ENCODE assay signal across 12 cellular contexts in the genomic region with DNA sequence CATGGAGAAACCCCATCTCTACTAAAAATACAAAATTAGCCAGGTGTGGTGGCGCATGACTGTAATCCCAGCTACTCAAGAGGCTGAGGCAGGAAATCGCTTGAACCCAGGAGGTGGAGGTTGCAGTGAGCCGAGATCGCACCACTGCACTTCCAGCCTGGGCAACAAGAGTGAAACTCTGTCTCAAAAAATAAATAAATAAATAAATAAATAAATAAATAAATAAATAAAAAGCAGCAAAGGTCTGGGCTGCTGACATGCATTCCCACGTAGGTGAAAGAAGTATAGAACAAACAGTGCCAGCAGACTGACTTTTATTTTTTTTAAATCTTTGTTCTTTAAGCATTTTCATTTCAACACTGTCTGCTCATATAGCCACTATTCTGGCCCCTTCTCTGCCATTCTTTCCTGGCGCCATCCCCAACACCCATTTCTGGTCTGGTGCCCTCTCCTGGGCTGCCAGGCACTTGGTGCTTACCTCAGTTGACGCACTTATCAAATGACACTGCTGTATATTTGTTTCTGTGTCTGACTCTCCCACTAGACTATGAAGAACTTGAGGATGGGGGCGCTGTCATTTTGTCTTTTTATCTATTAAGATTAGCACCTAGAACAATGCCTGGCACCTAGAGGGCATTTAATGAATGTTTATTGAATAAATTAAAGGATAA. TPM values are rescaled to one million over a fixed set of nuclear protein-coding genes. Genes with fewer than 3 reads are reported as not detected.
DNase-seq lines count a peak whose midpoint lies in the region; ATAC-seq and TF ChIP-seq lines count a peak whose summit lies in the region.
"Had no signal": no experiment of that assay in that cellular context is flagged by ENCODE, and none has a peak within 500 bp of the region (broad histone marks: within the 10 kb centered on the region; RNA-seq: fewer than 3 reads in every experiment).

No MANE protein-coding gene starts in this region.

- H3K4me1 ChIP-seq in body of pancreas, result peaks cover 3% of the 10 kb centered on the region

- intact Hi-C loops in body of pancreas (cut with DNase I), result no loop called here

- peak in 5 of 7 experiments; percentile 18 to 58 (median 51) for TF ChIP-seq CTCF in body of pancreas (IDR thresholded peaks at IDR 0.05)

- 71 to 78% methylated on average over 8 of the region's 8 CpGs for WGBS in body of pancreas, 2 donors

- H3K27ac ChIP-seq in body of pancreas, result no peak overlapping the region

- peak; percentile 55 for ATAC-seq in body of pancreas
- no peak for ATAC-seq in HG03342 (IDR thresholded peaks at IDR 0.05; ENCODE audit: unreplicated experiment)

- DNase-seq in stimulated activated CD4-positive, alpha-beta T cell treated with anti-CD3 and anti-CD28 coated beads, Interleukin-12 subunit alpha, Interleukin-12 subunit beta, amount 100 ng/mL, for 4 hours, result peak; percentile 8
- no peak for DNase-seq in stimulated activated CD4-positive, alpha-beta T cell treated with anti-CD3 and anti-CD28 coated beads, Interleukin-2, amount 100 ng/mL, for 48 hours
- DNase-seq in NAMALWA (ENCODE audit: low spot score) (peak; percentile 74), body of pancreas (peak; percentile 52 to 74 (median 62)), hippocampal formation (lab: John Stamatoyannopoulos, UW) (no peak), dermis blood vessel endothelial cell (no peak), middle frontal gyrus (ENCODE audit: extremely low spot score, low spot score) (no peak)
- DNase-seq: head of caudate nucleus, mesenchymal stem cell, NCI-H82, retina had no signal

- no peaks in the 10 kb centered on the region for H3K27me3 ChIP-seq in body of pancreas

- H3K9me3 ChIP-seq in body of pancreas, result no peaks in the 10 kb centered on the region

- TF ChIP-seq POLR2A in body of pancreas (IDR thresholded peaks at IDR 0.05), result no peak

- no peaks in the 10 kb centered on the region for H3K36me3 ChIP-seq in body of pancreas (replicated peaks in 1 of 2; ENCODE audit: insufficient read depth in 1 of 2, low read depth in 2 of 2)

- no peak overlapping the region for H3K4me3 ChIP-seq in body of pancreas

RNA-seq across cellular contexts. Expression of gene FAM107B, which starts 15.6 kb away (rescaled TPM):
- total RNA-seq in body of pancreas (10 to 100 TPM; 19.4 to 45.9 TPM), dermis blood vessel endothelial cell (60.6 and 129 TPM in 2 replicates)

Comparison
In these comparisons a context has a peak if more than half of its experiments do, and no peak if none do; other contexts are left out.
1. DNase-seq: peak in stimulated activated CD4-positive, alpha-beta T cell treated with anti-CD3 and anti-CD28 coated beads, Interleukin-12 subunit alpha, Interleukin-12 subunit beta, amount 100 ng/mL, for 4 hours (single experiment), NAMALWA (single experiment) and body of pancreas (4 of 4); none in stimulated activated CD4-positive, alpha-beta T cell treated with anti-CD3 and anti-CD28 coated beads, Interleukin-2, amount 100 ng/mL, for 48 hours (0 of 2), hippocampal formation (0 of 2), dermis blood vessel endothelial cell (single experiment) and middle frontal gyrus (single experiment).